Comparison of ENCODE assay signal across 1 cellular context in the genomic region with DNA sequence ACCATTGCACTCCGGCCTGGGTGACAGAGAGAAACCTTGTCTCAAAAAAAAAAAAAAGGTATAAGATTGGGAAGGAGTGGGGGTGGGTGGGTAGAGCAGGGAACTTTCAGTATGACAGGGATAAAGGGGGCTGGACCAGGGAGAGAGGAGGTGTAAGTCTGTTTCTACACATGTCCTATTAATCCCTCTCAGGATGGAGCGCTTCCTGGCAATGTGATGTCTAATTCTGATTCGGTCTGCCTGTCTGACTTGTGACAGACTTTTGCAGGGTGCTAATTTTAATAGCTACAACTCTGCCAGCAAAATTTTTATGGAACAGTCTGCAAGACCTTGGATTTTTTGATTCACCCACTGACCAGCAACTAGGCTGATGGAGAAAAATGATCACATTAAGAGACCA.
TF ChIP-seq lines count a peak whose summit lies in the region.

No MANE protein-coding gene starts in this region.

TF ChIP-seq in H1, 55 proteins besides CTCF, POLR2A, EP300 and RAD21:
- no peak for TF ChIP-seq RXRA (IDR thresholded peaks at IDR 0.05; ENCODE audit: insufficient read depth, low read depth, low read length)
- TF ChIP-seq CTBP2 (IDR thresholded peaks at IDR 0.05; ENCODE audit: borderline replicate concordance, insufficient read depth, insufficient read length, low read length) = no peak
- TF ChIP-seq FOSL1 (IDR thresholded peaks at IDR 0.05; ENCODE audit: insufficient read depth, low read depth, low read length) = no peak
